8 cellular contexts compared by ENCODE assay signal in the genomic region with DNA sequence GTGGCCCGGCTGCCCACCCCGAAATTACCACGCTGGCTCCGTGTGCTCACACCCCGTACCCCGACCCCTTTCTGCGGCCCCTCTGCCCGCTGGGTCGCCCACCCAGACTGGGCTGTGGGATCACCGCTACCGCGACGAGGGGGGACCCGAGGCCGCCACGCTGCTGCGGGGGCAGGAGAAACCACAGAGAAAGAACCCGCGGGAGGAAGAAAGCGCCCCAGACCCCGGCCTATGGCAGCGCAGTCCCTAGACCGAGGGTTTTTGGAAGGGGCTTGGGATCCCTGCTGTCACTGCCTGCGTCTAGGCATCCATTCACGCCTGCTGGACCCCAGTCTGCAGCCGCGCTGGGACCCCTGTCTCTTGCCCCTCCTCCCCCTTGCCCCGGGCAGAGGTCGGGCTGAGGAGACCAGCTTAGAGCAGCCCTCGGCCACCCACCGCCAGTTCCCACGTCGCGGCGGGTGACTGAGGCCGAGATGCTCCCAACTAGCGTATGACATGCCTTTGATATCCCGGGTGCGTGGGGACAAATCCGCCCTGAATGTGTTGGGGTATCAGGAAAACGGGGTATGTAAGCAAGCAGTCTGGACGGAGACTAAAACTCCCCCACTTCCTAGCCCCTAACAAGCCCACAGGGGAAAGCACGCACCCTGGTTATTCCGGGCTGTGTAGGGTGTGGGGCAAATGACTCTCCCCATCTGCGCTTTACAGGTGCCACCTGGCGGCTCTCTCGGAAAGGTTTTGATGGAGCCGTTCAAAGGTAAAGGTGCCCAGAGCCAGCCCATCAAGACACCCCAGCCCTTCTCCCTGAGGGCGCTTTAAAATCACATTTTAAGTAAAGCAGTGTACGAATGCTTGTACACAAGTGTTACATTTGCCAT. TPM values are rescaled to one million over a fixed set of nuclear protein-coding genes. Genes with fewer than 3 reads are reported as not detected.
DNase-seq lines count a peak whose midpoint lies in the region; ATAC-seq and TF ChIP-seq lines count a peak whose summit lies in the region.

No MANE protein-coding gene starts in this region.

- H3K36me3 ChIP-seq in thoracic aorta: no peaks in the 10 kb centered on the region

- TF ChIP-seq CTCF in fibroblast of mammary gland (conservative IDR thresholded peaks at IDR 0.05; ENCODE audit: control insufficient read depth, insufficient read depth, low read depth, low read length) (peak; percentile 23), thoracic aorta (IDR thresholded peaks at IDR 0.05) (peak; percentile 22)

- no peaks in the 10 kb centered on the region for H3K27me3 ChIP-seq in thoracic aorta (replicated peaks; ENCODE audit: insufficient read depth)

- H3K4me1 ChIP-seq in thoracic aorta (ENCODE audit: control insufficient read depth in 1 of 2, low read depth in 2 of 2): peaks cover 0 to 13% of the 10 kb centered on the region in 2 donors

- peak; percentile 36 for DNase-seq in Daoy (ENCODE audit: low read depth)
- DNase-seq in NCI-H748 treated with DMSO at 0.1 percent for 48 hours (lab: John Stamatoyannopoulos, UW): peak; percentile 57
- peak; percentile 55 for DNase-seq in activated T-helper 1 cell treated with Interleukin-2 at 50 U/mL for 16 hours (ENCODE audit: low read depth)
- no peak for DNase-seq in fibroblast of mammary gland (ENCODE audit: low read depth)
- peak; percentile 16 for DNase-seq in occipital lobe (lab: John Stamatoyannopoulos, UW)
- DNase-seq in thoracic aorta (ENCODE audit: low spot score): no peak

- ATAC-seq in HG02623 (IDR thresholded peaks at IDR 0.05; ENCODE audit: unreplicated experiment) (peak; percentile 67), thoracic aorta (ENCODE audit: insufficient number of reproducible peaks, low FRiP score, low read depth) (peak; percentile 24), HG03439 (IDR thresholded peaks at IDR 0.05; ENCODE audit: unreplicated experiment) (no peak)

- H3K27ac ChIP-seq in thoracic aorta: peak overlapping the region; percentile 76 to 84

- H3K4me3 ChIP-seq in fibroblast of mammary gland (ENCODE audit: control insufficient read depth, low read depth, low read length) (peak overlapping the region; percentile 61), thoracic aorta (peak overlapping the region; percentile 88)

- no peaks in the 10 kb centered on the region for H3K9me3 ChIP-seq in thoracic aorta

RNA-seq across cellular contexts. Expression of a gene that starts 0.9 kb away (rescaled TPM):
- total RNA-seq in Daoy (2014; rRNA removed; shearing (Covaris generic)): 6.9 and 9.3 TPM in 2 replicates
- 6.7 TPM for total RNA-seq in occipital lobe
- total RNA-seq in thoracic aorta: 10 to 100 TPM; 21.1 to 30.4 TPM

Comparison
In these comparisons a context has a peak if more than half of its experiments do, and no peak if none do; other contexts are left out.
1. DNase-seq: peak in Daoy (single experiment), NCI-H748 treated with DMSO at 0.1 percent for 48 hours (single experiment), activated T-helper 1 cell treated with Interleukin-2 at 50 U/mL for 16 hours (single experiment) and occipital lobe (single experiment); none in fibroblast of mammary gland (single experiment) and thoracic aorta (single experiment).